In the genomic region with DNA sequence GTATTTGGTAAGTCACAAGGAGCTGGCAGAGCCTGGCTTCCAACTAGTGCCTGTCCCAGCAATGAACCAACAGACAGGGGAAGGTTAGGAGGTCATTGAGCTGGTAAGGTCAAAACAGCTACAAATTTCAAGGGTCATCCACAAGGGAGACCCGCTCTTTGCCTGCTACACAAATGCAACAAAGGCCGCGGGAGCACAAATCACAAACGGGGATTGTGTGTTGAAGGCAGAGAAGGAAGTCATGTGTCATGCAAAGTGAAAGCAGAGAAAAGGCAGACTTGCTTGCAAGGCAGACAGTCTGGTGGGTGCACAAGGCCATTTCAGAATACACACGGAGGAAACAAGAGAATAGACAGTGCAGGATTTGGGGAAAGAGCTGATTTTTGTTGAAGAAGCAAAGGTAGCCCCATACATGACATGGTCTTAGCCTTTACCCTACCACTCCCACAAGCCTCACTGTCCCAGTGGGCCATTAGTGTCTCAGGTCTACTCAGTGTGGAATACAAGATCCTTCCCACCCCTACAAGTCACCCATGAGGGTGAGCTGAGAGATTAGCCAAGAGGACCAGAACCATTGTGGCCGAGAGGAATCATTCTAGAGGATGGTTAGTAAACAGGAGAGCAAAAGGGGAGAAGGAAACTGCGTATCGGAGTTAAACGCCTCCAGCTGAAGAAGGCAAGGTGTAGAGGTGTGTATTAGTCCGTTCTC, we compare ENCODE assay signal across 11 cellular contexts. TPM values are rescaled to one million over a fixed set of nuclear protein-coding genes. Genes with fewer than 3 reads are reported as not detected.
DNase-seq lines count a peak whose midpoint lies in the region; ATAC-seq, FAIRE-seq and TF ChIP-seq lines count a peak whose summit lies in the region.
"Had no signal": no experiment of that assay in that cellular context is flagged by ENCODE, and none has a peak within 500 bp of the region (broad histone marks: within the 10 kb centered on the region; RNA-seq: fewer than 3 reads in every experiment).

No MANE protein-coding gene starts in this region.

- POLR2A ChIA-PET in H1 (lab: Charles Lee; ENCODE audit: partially characterized antibody) = no interaction called here

- peak overlapping the region; percentile 35; the same call in 1 of the 2 replicates for H2AFZ ChIP-seq in OCI-LY1 (ENCODE audit: low read length)
- peak overlapping the region; percentile 29; the same call in 1 of the 2 replicates for H2AFZ ChIP-seq in H1 (ENCODE audit: low read length)
- H2AFZ ChIP-seq: hepatocyte had no signal

- no peak for TF ChIP-seq POLR2A in H1 (IDR thresholded peaks at IDR 0.05; ENCODE audit: control extremely low read depth in 1 of 2, low read depth in 2 of 2, low read length in 2 of 2)
- no peak for TF ChIP-seq POLR2A in uterus (IDR thresholded peaks at IDR 0.05)

- H3K9ac ChIP-seq in OCI-LY1 (ENCODE audit: low read length) = no peak overlapping the region
- H3K9ac ChIP-seq in H1 (replicated peaks in 1 of 4; ENCODE audit: extremely low read depth in 1 of 4, low read depth in 3 of 4, low read length in 3 of 4) = no peak overlapping the region

- H4K8ac ChIP-seq in H1 (ENCODE audit: extremely low read depth, insufficient read depth, low read length) = no peak overlapping the region

- H3K23ac ChIP-seq in H1 (ENCODE audit: insufficient read length) = no peak overlapping the region

- peak; percentile 19 for DNase-seq in activated CD8-positive, alpha-beta memory T cell treated with anti-CD3 and anti-CD28 coated beads, Interleukin-2, amount 50 U/mL, for 4 hours
- DNase-seq in H1 (ENCODE audit: low read depth in 1 of 2, low spot score in 2 of 2) = no peak
- peak; percentile 32 for DNase-seq in stimulated activated CD4-positive, alpha-beta T cell treated with anti-CD3 and anti-CD28 coated beads, Interleukin-15, amount 100 ng/mL, for 24 hours
- DNase-seq in hypothalamus (lab: John Stamatoyannopoulos, UW) = no peak
- DNase-seq in uterus = no peak
- DNase-seq in NCI-H2081 treated with DMSO at 0.1 percent for 48 hours (lab: John Stamatoyannopoulos, UW) = no peak
- DNase-seq: dorsolateral prefrontal cortex, naive B cell had no signal

- H2BK20ac ChIP-seq in H1 (ENCODE audit: low read length) = no peak overlapping the region

- no peak overlapping the region for H4K5ac ChIP-seq in H1 (ENCODE audit: insufficient read length, low read depth, low read length)

- H2BK5ac ChIP-seq in H1 (ENCODE audit: low read depth, low read length) = 0 out of 2 replicates have a peak overlapping the region, but pooled peaks have one; percentile 44

- H3K36me3 ChIP-seq in OCI-LY1 (ENCODE audit: insufficient read depth, low read length) = no peaks in the 10 kb centered on the region
- H3K36me3 ChIP-seq in H1 (ENCODE audit: control insufficient read depth in 2 of 4, insufficient read depth in 4 of 4, low read length in 3 of 4) = no peaks in the 10 kb centered on the region
- H3K36me3 ChIP-seq in uterus = no peaks in the 10 kb centered on the region

- intact Hi-C loops in uterus (cut with DNase I; ENCODE audit: low total_unique reads) = no loop called here

- no peak overlapping the region for H3K27ac ChIP-seq in OCI-LY1 (ENCODE audit: low read depth, low read length, poor library complexity, severe bottlenecking)
- no peak overlapping the region for H3K27ac ChIP-seq in H1 (ENCODE audit: low read depth, low read length)
- no peak overlapping the region for H3K27ac ChIP-seq in uterus
- H3K27ac ChIP-seq: dorsolateral prefrontal cortex, hepatocyte had no signal

- TF ChIP-seq CTCF in OCI-LY1 (IDR thresholded peaks at IDR 0.05; ENCODE audit: low read length) (no peak), H1 (IDR thresholded peaks at IDR 0.05; ENCODE audit: control extremely low read depth in 1 of 3, insufficient read depth in 1 of 3, low read depth in 1 of 3, low read length in 3 of 3) (no peak), uterus (IDR thresholded peaks at IDR 0.05) (no peak)

- TF ChIP-seq RAD21 in H1 (IDR thresholded peaks at IDR 0.05 in 1 of 2, conservative IDR thresholded peaks at IDR 0.05 in 1 of 2; ENCODE audit: low read depth in 2 of 2, low read length in 2 of 2) = no peak

- H3K4me2 ChIP-seq in OCI-LY1 (ENCODE audit: low read length) (no peak overlapping the region), H1 (ENCODE audit: insufficient read depth in 1 of 2, low read depth in 2 of 2, low read length in 2 of 2) (no peak overlapping the region)
- H3K4me2 ChIP-seq: hepatocyte had no signal

- no peaks in the 10 kb centered on the region for H3K9me2 ChIP-seq in OCI-LY1 (ENCODE audit: low read depth, low read length)

- TF ChIP-seq EP300 in H1 (IDR thresholded peaks at IDR 0.05; ENCODE audit: borderline replicate concordance in 1 of 2, low read depth in 2 of 2, low read length in 2 of 2) = no peak

- CTCF ChIA-PET in H1 (lab: Charles Lee; ENCODE audit: partially characterized antibody) = interaction anchor here (0.6 kb wide), 1 partner anchor 1922 kb away, joined by 3 read pairs; no protein-coding TSS in a partner anchor

- H3K4me1 ChIP-seq in OCI-LY1 (ENCODE audit: insufficient read depth, low read length, severe bottlenecking) = peaks cover 10% of the 10 kb centered on the region
- H3K4me1 ChIP-seq in H1 (replicated peaks in 1 of 4; ENCODE audit: control insufficient read depth in 3 of 4, insufficient read depth in 4 of 4, low read length in 3 of 4) = no peaks in the 10 kb centered on the region
- no peaks in the 10 kb centered on the region for H3K4me1 ChIP-seq in uterus

- no peak overlapping the region for H2BK12ac ChIP-seq in H1 (ENCODE audit: low read depth, low read length)

- H3K79me2 ChIP-seq in OCI-LY1 (ENCODE audit: insufficient read depth, low read length) = no peaks in the 10 kb centered on the region
- no peaks in the 10 kb centered on the region for H3K79me2 ChIP-seq in H1 (ENCODE audit: control insufficient read depth in 1 of 2, insufficient read depth in 2 of 2, low read length in 2 of 2)
- H3K79me2 ChIP-seq: hepatocyte had no signal

- H3K56ac ChIP-seq in H1 (replicated peaks; ENCODE audit: insufficient read length, low read depth, low read length) = no peak overlapping the region

- H3K14ac ChIP-seq in H1 (ENCODE audit: insufficient read length) = no peak overlapping the region

- ATAC-seq in GM18498 (IDR thresholded peaks at IDR 0.05; ENCODE audit: unreplicated experiment) = no peak

- no peak for FAIRE-seq in H1 (lab: Jason Lieb, UNC)

- H4K91ac ChIP-seq in H1 (replicated peaks; ENCODE audit: insufficient read length, low read length) = no peak overlapping the region

- H3K27me3 ChIP-seq in OCI-LY1 (ENCODE audit: insufficient read depth, low read length) (no peaks in the 10 kb centered on the region), H1 (replicated peaks in 1 of 4; ENCODE audit: control insufficient read depth in 3 of 4, extremely low read depth in 1 of 4, insufficient read depth in 3 of 4, low read length in 3 of 4) (no peaks in the 10 kb centered on the region), uterus (no peaks in the 10 kb centered on the region)
- H3K27me3 ChIP-seq: dorsolateral prefrontal cortex, hepatocyte had no signal

- 92% methylated on average over 10 of the region's 10 CpGs; no CpG with 5 or more reads in 1 of the 2 experiments for WGBS in H1 (ENCODE audit: extremely low coverage in 1 of 2, insufficient coverage in 1 of 2, insufficient read length in 1 of 2, insufficient replicate concordance in 2 of 2, low coverage in 1 of 2, low lambda C conversion rate in 2 of 2, missing lambda C conversion rate in 1 of 2), 2 experiments

- H3F3A ChIP-seq in OCI-LY1 (ENCODE audit: insufficient read depth, low read length) = no peaks in the 10 kb centered on the region

- no peaks in the 10 kb centered on the region for H3K79me1 ChIP-seq in H1 (ENCODE audit: low read depth, low read length)

- no peak overlapping the region for H2BK120ac ChIP-seq in H1 (replicated peaks; ENCODE audit: low read depth, low read length)

- H3K4ac ChIP-seq in H1 (replicated peaks; ENCODE audit: insufficient read length, low read depth, low read length) = no peak overlapping the region

- no peak overlapping the region for H2AK5ac ChIP-seq in H1 (ENCODE audit: low read depth, low read length)

- no peak overlapping the region for H3K4me3 ChIP-seq in OCI-LY1 (ENCODE audit: low read depth, low read length, poor library complexity, severe bottlenecking)
- H3K4me3 ChIP-seq in H1 (ENCODE audit: extremely low read depth in 1 of 4, insufficient read depth in 2 of 4, low read depth in 3 of 4, low read length in 4 of 4) = no peak overlapping the region
- H3K4me3 ChIP-seq in uterus = no peak overlapping the region
- H3K4me3 ChIP-seq: dorsolateral prefrontal cortex, hepatocyte had no signal

- H4K20me1 ChIP-seq in OCI-LY1 (ENCODE audit: insufficient read depth, low read length) = no peaks in the 10 kb centered on the region
- no peaks in the 10 kb centered on the region for H4K20me1 ChIP-seq in H1 (replicated peaks in 1 of 2; ENCODE audit: control insufficient read depth in 1 of 2, insufficient read depth in 2 of 2, low read length in 2 of 2)

- no peak overlapping the region; the same call in 1 of the 2 replicates for H3K18ac ChIP-seq in H1 (ENCODE audit: extremely low read depth, low read length)

- H3K9me3 ChIP-seq in OCI-LY1 (ENCODE audit: low read length) = no peaks in the 10 kb centered on the region
- H3K9me3 ChIP-seq in H1 (ENCODE audit: insufficient read depth in 2 of 2, low read depth in 1 of 2, low read length in 1 of 2) = no peaks in the 10 kb centered on the region; a peak in 1 of 4 replicates
- H3K9me3 ChIP-seq in uterus = no peaks in the 10 kb centered on the region

- no peaks in the 10 kb centered on the region for H3K23me2 ChIP-seq in H1 (ENCODE audit: low read depth, low read length)

- H2BK15ac ChIP-seq in H1 (ENCODE audit: low read length) = no peak overlapping the region

TF ChIP-seq in H1, 55 proteins besides CTCF, POLR2A, EP300 and RAD21 (continues in another document):
- no peak for TF ChIP-seq YY1 (IDR thresholded peaks at IDR 0.05; ENCODE audit: low read depth, low read length)

RNA-seq across cellular contexts. Expression of a gene that starts 18.1 kb away (rescaled TPM):
- 37.1 and 39.5 TPM in 2 replicates for total RNA-seq in H1 (2021; fragmentation: NEBNext Ultra II Directional; extraction: Animal tissue kit (Norgen Biotek cat#: 25700))
- polyA plus RNA-seq in H1 (2011; rRNA removed) = 16.3 and 22.0 TPM in 2 replicates
- 21.1 TPM for polyA plus RNA-seq in H1 (2011; cell fraction: cytosol; rRNA removed)
- 11.6 TPM for polyA plus RNA-seq in H1 (2011; cell fraction: nucleus; rRNA removed)
- 25.2 to 40.6 TPM (median 28.3 TPM) in 4 replicates for polyA plus RNA-seq in H1 (2012, experiment 1 of 2)
- 3.1 TPM for polyA plus RNA-seq in H1 (2012, experiment 2 of 2)
- 11.8 TPM for polyA plus RNA-seq in H1 (2013, experiment 1 of 2)
- 11.9 TPM for polyA plus RNA-seq in H1 (2013, experiment 2 of 2)
- 38.4 and 38.7 TPM in 2 replicates for polyA minus RNA-seq in H1 (2011; rRNA and poly(A)+ RNA removed)
- 23.9 TPM for polyA minus RNA-seq in H1 (2011; cell fraction: cytosol; rRNA and poly(A)+ RNA removed)
- polyA minus RNA-seq in H1 (2011; cell fraction: nucleus; rRNA and poly(A)+ RNA removed) = 26.9 TPM
- total RNA-seq in uterus = 100 to 1,000 TPM in 3 of 4 donors, 10 to 100 TPM in 1; 76.8 to 172 (median 104) TPM

Comparison
In these comparisons a context has a peak if more than half of its experiments do, and no peak if none do; other contexts are left out.
1. DNase-seq: peak in activated CD8-positive, alpha-beta memory T cell treated with anti-CD3 and anti-CD28 coated beads, Interleukin-2, amount 50 U/mL, for 4 hours (single experiment) and stimulated activated CD4-positive, alpha-beta T cell treated with anti-CD3 and anti-CD28 coated beads, Interleukin-15, amount 100 ng/mL, for 24 hours (single experiment); none in H1 (0 of 2), hypothalamus (0 of 51), uterus (0 of 2) and NCI-H2081 treated with DMSO at 0.1 percent for 48 hours (single experiment).